ENCODE assay signal across 8 cellular contexts in genomic region chr16:58026139-58026704, GRCh38. TPM values are rescaled to one million over a fixed set of nuclear protein-coding genes. Genes with fewer than 3 reads are reported as not detected.
DNase-seq lines count a peak whose midpoint lies in the region; ATAC-seq and TF ChIP-seq lines count a peak whose summit lies in the region.

No MANE protein-coding gene starts in this region.

- H3K4me3 ChIP-seq in SK-N-MC, result peak overlapping the region; percentile 79
- H3K4me3 ChIP-seq in ectodermal cell (ENCODE audit: insufficient read depth, low read depth, low read length), result peak overlapping the region; percentile 69
- peak overlapping the region; percentile 72 to 78 for H3K4me3 ChIP-seq in mesenchymal stem cell (ENCODE audit: insufficient read depth in 1 of 2, low read depth in 1 of 2, low read length in 2 of 2)
- peak overlapping the region; percentile 77 for H3K4me3 ChIP-seq in upper lobe of right lung

- H2AFZ ChIP-seq in mesenchymal stem cell (ENCODE audit: low read depth, low read length), result no peak overlapping the region

- peak overlapping the region in 1 of 2 experiments; percentile 26 for H3K14ac ChIP-seq in mesenchymal stem cell (ENCODE audit: low read length in 2 of 2)

- H3K9ac ChIP-seq in SK-N-MC (ENCODE audit: insufficient read length) (no peak overlapping the region), mesenchymal stem cell (ENCODE audit: low read length) (peak overlapping the region; percentile 18)

- peak overlapping the region; percentile 87 for H3K4me2 ChIP-seq in mesenchymal stem cell (ENCODE audit: low read length, poor library complexity, severe bottlenecking)

- peak overlapping the region in 1 of 2 experiments; percentile 53 for H3K4ac ChIP-seq in mesenchymal stem cell (ENCODE audit: low read depth in 1 of 2, low read length in 2 of 2)

- peak overlapping the region; percentile 87 for H4K91ac ChIP-seq in mesenchymal stem cell (ENCODE audit: low read length)

- H3K79me1 ChIP-seq in mesenchymal stem cell (replicated peaks; ENCODE audit: low read length, poor library complexity, severe bottlenecking), result peaks cover 9% of the 10 kb centered on the region

- H2BK5ac ChIP-seq in mesenchymal stem cell (ENCODE audit: low read depth, low read length, poor library complexity, severe bottlenecking), result no peak overlapping the region

- no peak overlapping the region for H2AK5ac ChIP-seq in mesenchymal stem cell (ENCODE audit: low read length, severe bottlenecking)

- peak overlapping the region; percentile 8 for H4K8ac ChIP-seq in mesenchymal stem cell (ENCODE audit: low read length)

- H3K27ac ChIP-seq in SK-N-MC, result no peak overlapping the region
- H3K27ac ChIP-seq in ectodermal cell (ENCODE audit: insufficient read depth, low read depth, low read length, poor library complexity, severe bottlenecking), result no peak overlapping the region
- H3K27ac ChIP-seq in mesenchymal stem cell (ENCODE audit: low read length, poor library complexity, severe bottlenecking), result no peak overlapping the region
- H3K27ac ChIP-seq in upper lobe of right lung, result peak overlapping the region; percentile 78

- H3K18ac ChIP-seq in mesenchymal stem cell (ENCODE audit: low read depth in 1 of 2, low read length in 2 of 2), result peak overlapping the region; percentile 66 to 92

- H3K4me1 ChIP-seq in ectodermal cell (ENCODE audit: control insufficient read depth, insufficient read depth, low read length) (peaks cover 28% of the 10 kb centered on the region), mesenchymal stem cell (ENCODE audit: control insufficient read depth, insufficient read depth, low read depth, low read length) (peaks cover 52% of the 10 kb centered on the region), upper lobe of right lung (peaks cover 63% of the 10 kb centered on the region)

- no peak overlapping the region for H2BK120ac ChIP-seq in mesenchymal stem cell (ENCODE audit: low read depth, low read length)

- WGBS in ectodermal cell, 2 experiments, result 0% methylated on average over 65 of the region's 65 CpGs
- 0% methylated on average over 47 of the region's 65 CpGs for WGBS in mesenchymal stem cell

- TF ChIP-seq CTCF in upper lobe of right lung (IDR thresholded peaks at IDR 0.05) (no peak), omental fat pad (IDR thresholded peaks at IDR 0.05) (no peak)

- H3K27me3 ChIP-seq in ectodermal cell (ENCODE audit: control insufficient read depth, insufficient read depth, low read length, poor library complexity, severe bottlenecking) (peaks cover 43% of the 10 kb centered on the region), mesenchymal stem cell (ENCODE audit: control insufficient read depth in 1 of 2, insufficient read depth in 1 of 2, low read length in 2 of 2) (peaks cover 35 to 44% of the 10 kb centered on the region in 2 experiments), upper lobe of right lung (no peaks in the 10 kb centered on the region)

- peak overlapping the region; percentile 74 for H2BK15ac ChIP-seq in mesenchymal stem cell (ENCODE audit: low read depth, poor library complexity, severe bottlenecking)

- no peaks in the 10 kb centered on the region for H3K9me3 ChIP-seq in SK-N-MC (ENCODE audit: low read depth, low read length)
- H3K9me3 ChIP-seq in ectodermal cell (ENCODE audit: control insufficient read depth, low read length), result no peaks in the 10 kb centered on the region
- no peaks in the 10 kb centered on the region for H3K9me3 ChIP-seq in mesenchymal stem cell (ENCODE audit: control insufficient read depth, low read length)
- no peaks in the 10 kb centered on the region for H3K9me3 ChIP-seq in upper lobe of right lung

- peak; percentile 73 for DNase-seq in D341Med (ENCODE audit: low spot score)
- DNase-seq in HCEC 1CT, result peak; percentile 25
- no peak for DNase-seq in SK-N-MC (ENCODE audit: low read depth, low spot score)
- peak; percentile 61 for DNase-seq in mesenchymal stem cell
- peak; percentile 82 for DNase-seq in upper lobe of right lung
- no peak for DNase-seq in omental fat pad (ENCODE audit: low spot score)
- DNase-seq in activated effector memory CD4-positive, alpha-beta T cell treated with Interleukin-2 at 50 U/mL for 16 hours, result no peak

- peak; percentile 41 for ATAC-seq in upper lobe of right lung
- no peak for ATAC-seq in omental fat pad (ENCODE audit: low FRiP score)

- intact Hi-C loops in upper lobe of right lung (cut with DNase I), result no loop called here

- H3K23ac ChIP-seq in mesenchymal stem cell (ENCODE audit: low read length in 2 of 2), result peak overlapping the region in 1 of 2 experiments; percentile 92

- H3K36me3 ChIP-seq in SK-N-MC (ENCODE audit: insufficient read depth, low read length) (no peaks in the 10 kb centered on the region), ectodermal cell (ENCODE audit: control insufficient read depth, insufficient read depth, low read length) (no peaks in the 10 kb centered on the region), mesenchymal stem cell (ENCODE audit: control insufficient read depth in 1 of 2, insufficient read depth in 2 of 2, low read depth in 1 of 2, low read length in 2 of 2) (peaks cover 0 to 17% of the 10 kb centered on the region in 2 experiments), upper lobe of right lung (no peaks in the 10 kb centered on the region)

- H2BK12ac ChIP-seq in mesenchymal stem cell (ENCODE audit: low read length in 2 of 2), result peak overlapping the region in 1 of 2 experiments; percentile 64

RNA-seq across cellular contexts. Expression of gene MMP15, which starts 0.7 kb away (rescaled TPM):
- 17.6 TPM for polyA plus RNA-seq in ectodermal cell (2013, experiment 1 of 4)
- polyA plus RNA-seq in ectodermal cell (2013, experiment 2 of 4), result 19.3 TPM
- polyA plus RNA-seq in ectodermal cell (2013, experiment 3 of 4), result 15.2 TPM
- 17.5 TPM for polyA plus RNA-seq in ectodermal cell (2013, experiment 4 of 4)
- 13.9 TPM for polyA plus RNA-seq in mesenchymal stem cell (2013, experiment 1 of 2)
- 13.9 TPM for polyA plus RNA-seq in mesenchymal stem cell (2013, experiment 2 of 2)
- total RNA-seq in upper lobe of right lung (25.2 TPM), omental fat pad (10 to 100 TPM in 3 of 4 donors, 1 to 10 TPM in 1; 5.5 to 15.2 (median 14.4) TPM)

RNA-seq across cellular contexts. Expression of gene USB1, which starts 25.0 kb away (rescaled TPM):
- 73.0 TPM for polyA plus RNA-seq in ectodermal cell (2013, experiment 1 of 4)
- polyA plus RNA-seq in ectodermal cell (2013, experiment 2 of 4), result 68.7 TPM
- polyA plus RNA-seq in ectodermal cell (2013, experiment 3 of 4), result 41.4 TPM
- 51.2 TPM for polyA plus RNA-seq in ectodermal cell (2013, experiment 4 of 4)
- 37.7 TPM for polyA plus RNA-seq in mesenchymal stem cell (2013, experiment 1 of 2)
- 38.4 TPM for polyA plus RNA-seq in mesenchymal stem cell (2013, experiment 2 of 2)
- 37.4 TPM for total RNA-seq in upper lobe of right lung
- 10 to 100 TPM; 18.8 to 42.5 (median 33.4) TPM for total RNA-seq in omental fat pad

RNA-seq across cellular contexts. Expression of gene ZNF319, which starts 25.8 kb away (rescaled TPM):
- polyA plus RNA-seq in ectodermal cell (2013, experiment 1 of 4), result 7.4 TPM
- polyA plus RNA-seq in ectodermal cell (2013, experiment 2 of 4), result 9.0 TPM
- polyA plus RNA-seq in ectodermal cell (2013, experiment 3 of 4), result 7.2 TPM
- 7.1 TPM for polyA plus RNA-seq in ectodermal cell (2013, experiment 4 of 4)
- polyA plus RNA-seq in mesenchymal stem cell (2013, experiment 1 of 2), result 10.0 TPM
- polyA plus RNA-seq in mesenchymal stem cell (2013, experiment 2 of 2), result 10.1 TPM
- 10.6 TPM for total RNA-seq in upper lobe of right lung
- 1 to 10 TPM; 3.2 to 9.1 (median 5.6) TPM for total RNA-seq in omental fat pad

RNA-seq across cellular contexts. Expression of gene CNGB1, which starts 55.3 kb away (rescaled TPM):
- not detected for polyA plus RNA-seq in ectodermal cell (2013, experiment 1 of 4)
- polyA plus RNA-seq in ectodermal cell (2013, experiment 2 of 4), result 0.37 TPM
- polyA plus RNA-seq in ectodermal cell (2013, experiment 3 of 4), result 0.32 TPM
- 0.32 TPM for polyA plus RNA-seq in ectodermal cell (2013, experiment 4 of 4)
- polyA plus RNA-seq in mesenchymal stem cell (2013, experiment 1 of 2), result not detected
- polyA plus RNA-seq in mesenchymal stem cell (2013, experiment 2 of 2), result 0.01 TPM
- not detected for total RNA-seq in upper lobe of right lung
- total RNA-seq in omental fat pad, result not detected

Comparison
In these comparisons a context has a peak if more than half of its experiments do, and no peak if none do; other contexts are left out.
1. DNase-seq: peak in D341Med (single experiment), HCEC 1CT (single experiment), mesenchymal stem cell (single experiment) and upper lobe of right lung (single experiment); none in SK-N-MC (single experiment), omental fat pad (single experiment) and activated effector memory CD4-positive, alpha-beta T cell treated with Interleukin-2 at 50 U/mL for 16 hours (single experiment).
2. Peak in every context shown above with its lines, with median percentiles within 50 percentile points of each other: H3K4me3 ChIP-seq.